Comparison of ENCODE assay signal across 8 cellular contexts in genomic region chr5:63125862-63126261, GRCh38.
DNase-seq lines count a peak whose midpoint lies in the region; ATAC-seq and TF ChIP-seq lines count a peak whose summit lies in the region.

No MANE protein-coding gene starts in this region.

- no peaks in the 10 kb centered on the region for H4K20me1 ChIP-seq in smooth muscle cell (ENCODE audit: low read depth)

- H3K79me2 ChIP-seq in smooth muscle cell (ENCODE audit: low read depth), result no peaks in the 10 kb centered on the region

- no peaks in the 10 kb centered on the region for H3F3A ChIP-seq in smooth muscle cell (ENCODE audit: low read depth)

- TF ChIP-seq CTCF in AG10803 (conservative IDR thresholded peaks at IDR 0.05; ENCODE audit: low read length), result peak; percentile 54
- TF ChIP-seq CTCF in epithelial cell of esophagus (IDR thresholded peaks at IDR 0.05; ENCODE audit: insufficient read depth, low read depth, low read length, missing control alignments), result peak; percentile 64
- peak; percentile 54 for TF ChIP-seq CTCF in smooth muscle cell (IDR thresholded peaks at IDR 0.05; ENCODE audit: borderline replicate concordance, insufficient read depth, poor library complexity, severe bottlenecking)

- H3K4me3 ChIP-seq in AG10803 (ENCODE audit: low read length) (no peak overlapping the region), epithelial cell of esophagus (ENCODE audit: low read length) (no peak overlapping the region), smooth muscle cell (no peak overlapping the region)

- no peak overlapping the region for H3K9ac ChIP-seq in smooth muscle cell (ENCODE audit: low read depth)

- no peaks in the 10 kb centered on the region for H3K9me3 ChIP-seq in smooth muscle cell (replicated peaks; ENCODE audit: low read depth)

- no peaks in the 10 kb centered on the region for H3K36me3 ChIP-seq in smooth muscle cell (ENCODE audit: low read depth)

- H2AFZ ChIP-seq in smooth muscle cell (ENCODE audit: low read depth), result no peak overlapping the region

- peaks cover 0 to 3% of the 10 kb centered on the region in 2 donors for H3K9me3 Mint-ChIP-seq in effector memory CD8-positive, alpha-beta T cell

- H3K27me3 ChIP-seq in smooth muscle cell (ENCODE audit: low read depth), result no peaks in the 10 kb centered on the region

- DNase-seq in AG10803 (ENCODE audit: low read depth), result peak; percentile 30
- DNase-seq in NCI-H69 (lab: John Stamatoyannopoulos, UW), result peak; percentile 39
- peak; percentile 64 for DNase-seq in epithelial cell of esophagus (ENCODE audit: low read depth)
- no peak for DNase-seq in smooth muscle cell (lab: John Stamatoyannopoulos, UW; ENCODE audit: unreplicated experiment)
- no peak for DNase-seq in activated gamma-delta T cell treated with Interleukin-2 at 50 U/mL for 16 hours
- no peak for DNase-seq in effector memory CD8-positive, alpha-beta T cell

- H3K27me3 Mint-ChIP-seq in effector memory CD8-positive, alpha-beta T cell, result no peaks in the 10 kb centered on the region

- ATAC-seq in GM18519 (IDR thresholded peaks at IDR 0.05; ENCODE audit: low FRiP score, unreplicated experiment) (peak; percentile 82), HG02943 (IDR thresholded peaks at IDR 0.05; ENCODE audit: low read depth, unreplicated experiment) (peak; percentile 70)
- no peak for ATAC-seq in effector memory CD8-positive, alpha-beta T cell (replicated peaks)

- no peak overlapping the region for H3K27ac Mint-ChIP-seq in effector memory CD8-positive, alpha-beta T cell

- no peak overlapping the region for H3K4me3 Mint-ChIP-seq in effector memory CD8-positive, alpha-beta T cell

- H3K4me1 Mint-ChIP-seq in effector memory CD8-positive, alpha-beta T cell (ENCODE audit: low read depth in 2 of 2), result no peaks in the 10 kb centered on the region

- WGBS in smooth muscle cell (ENCODE audit: low lambda C conversion rate), result 30% methylated on average over 2 of the region's 2 CpGs

- H3K4me1 ChIP-seq in smooth muscle cell (ENCODE audit: low read depth), result peaks cover 4% of the 10 kb centered on the region

- H3K4me2 ChIP-seq in smooth muscle cell, result no peak overlapping the region

- H3K27ac ChIP-seq in smooth muscle cell (ENCODE audit: low read depth), result no peak overlapping the region

- H3K36me3 Mint-ChIP-seq in effector memory CD8-positive, alpha-beta T cell (ENCODE audit: insufficient read depth), result no peaks in the 10 kb centered on the region

Comparison
In these comparisons a context has a peak if more than half of its experiments do, and no peak if none do; other contexts are left out.
1. DNase-seq: peak in AG10803 (single experiment), NCI-H69 (single experiment) and epithelial cell of esophagus (single experiment); none in smooth muscle cell (single experiment), activated gamma-delta T cell treated with Interleukin-2 at 50 U/mL for 16 hours (single experiment) and effector memory CD8-positive, alpha-beta T cell (0 of 3).
2. Peak in every context shown above with its lines, with median percentiles within 50 percentile points of each other: CTCF ChIP-seq.